ENCODE assay signal across 12 cellular contexts in genomic region chr11:124791626-124792341, GRCh38. TPM values are rescaled to one million over a fixed set of nuclear protein-coding genes. Genes with fewer than 3 reads are reported as not detected.
DNase-seq lines count a peak whose midpoint lies in the region; ATAC-seq and TF ChIP-seq lines count a peak whose summit lies in the region.
"Had no signal": no experiment of that assay in that cellular context is flagged by ENCODE, and none has a peak within 500 bp of the region (broad histone marks: within the 10 kb centered on the region; RNA-seq: fewer than 3 reads in every experiment).

No MANE protein-coding gene starts in this region.

- H3K4me3 ChIP-seq in HEK293 (ENCODE audit: low read depth, low read length) (no peak overlapping the region), mesenchymal stem cell (ENCODE audit: insufficient read depth in 1 of 2, low read depth in 1 of 2, low read length in 2 of 2) (no peak overlapping the region)
- H3K4me3 ChIP-seq: spleen had no signal

- H3K14ac ChIP-seq in mesenchymal stem cell (ENCODE audit: low read length in 2 of 2): no peak overlapping the region

- no peak for TF ChIP-seq CTCF in HEK293 (tag by site-specific recombination; IDR thresholded peaks at IDR 0.05)

- POLR2A ChIA-PET in HEK293 (lab: Yijun Ruan, JAX): no interaction called here

- no peak overlapping the region for H3K4me2 ChIP-seq in mesenchymal stem cell (ENCODE audit: low read length, poor library complexity, severe bottlenecking)
- H3K4me2 ChIP-seq: KMS-11 had no signal

- H3K27me3 ChIP-seq in mesenchymal stem cell (ENCODE audit: control insufficient read depth in 1 of 2, insufficient read depth in 1 of 2, low read length in 2 of 2): no peaks in the 10 kb centered on the region
- H3K27me3 ChIP-seq: spleen had no signal

- no peak overlapping the region for H2BK5ac ChIP-seq in mesenchymal stem cell (ENCODE audit: low read depth, low read length, poor library complexity, severe bottlenecking)

- no peak overlapping the region for H2AK5ac ChIP-seq in mesenchymal stem cell (ENCODE audit: low read length, severe bottlenecking)

- ATAC-seq in GM19035 (IDR thresholded peaks at IDR 0.05; ENCODE audit: unreplicated experiment) (peak; percentile 53), HG03571 (IDR thresholded peaks at IDR 0.05; ENCODE audit: unreplicated experiment) (peak; percentile 77)

- no peak overlapping the region for H4K91ac ChIP-seq in mesenchymal stem cell (ENCODE audit: low read length)

- CTCF ChIA-PET in HEK293 (lab: Yijun Ruan, JAX): interaction anchor here (1.6 to 4.9 kb wide), 12 partner anchors 7 to 148 kb away, joined by 7 to 52 read pairs (median 14); partner anchors contain the start of gene VSIG2

- H3K36me3 ChIP-seq in HEK293 (ENCODE audit: control insufficient read depth in 2 of 2, insufficient read depth in 1 of 2, low read length in 2 of 2) (no peaks in the 10 kb centered on the region), mesenchymal stem cell (ENCODE audit: control insufficient read depth in 1 of 2, insufficient read depth in 2 of 2, low read depth in 1 of 2, low read length in 2 of 2) (no peaks in the 10 kb centered on the region)
- H3K36me3 ChIP-seq: spleen had no signal

- no peak overlapping the region for H2BK15ac ChIP-seq in mesenchymal stem cell (ENCODE audit: low read depth, poor library complexity, severe bottlenecking)

- H3K4me1 ChIP-seq in HEK293 (ENCODE audit: control insufficient read depth, insufficient read depth, low read length): peaks cover 8% of the 10 kb centered on the region
- H3K4me1 ChIP-seq in mesenchymal stem cell (ENCODE audit: control insufficient read depth, insufficient read depth, low read depth, low read length): no peaks in the 10 kb centered on the region

- no peak overlapping the region for H2BK12ac ChIP-seq in mesenchymal stem cell (ENCODE audit: low read length in 2 of 2)

- H4K8ac ChIP-seq in mesenchymal stem cell (ENCODE audit: low read length): no peak overlapping the region

- no peak overlapping the region for H3K18ac ChIP-seq in mesenchymal stem cell (ENCODE audit: low read depth in 1 of 2, low read length in 2 of 2)

- H3K23ac ChIP-seq in mesenchymal stem cell (ENCODE audit: low read length in 2 of 2): no peak overlapping the region

- DNase-seq in mesenchymal stem cell: peak; percentile 18
- DNase-seq in activated CD4-positive, alpha-beta T cell treated with anti-CD3 and anti-CD28 coated beads for 48 hours: no peak
- no peak for DNase-seq in A172 (ENCODE audit: low spot score)
- DNase-seq in cerebellar cortex (ENCODE audit: low spot score): no peak
- DNase-seq: activated T-cell treated with anti-CD3 and anti-CD28 coated beads, Interleukin-2, amount 50 U/mL, for 72 hours; effector memory CD4-positive, alpha-beta T cell; spleen had no signal

- H2AFZ ChIP-seq in mesenchymal stem cell (ENCODE audit: low read depth, low read length): no peak overlapping the region

- H3K9ac ChIP-seq in mesenchymal stem cell (ENCODE audit: low read length): no peak overlapping the region
- H3K9ac ChIP-seq: KMS-11 had no signal

- H3K9me3 ChIP-seq in HEK293 (ENCODE audit: control insufficient read depth, insufficient read depth, low read depth, low read length) (no peaks in the 10 kb centered on the region), mesenchymal stem cell (ENCODE audit: control insufficient read depth, low read length) (no peaks in the 10 kb centered on the region)
- H3K9me3 ChIP-seq: spleen had no signal

- no peak overlapping the region for H3K4ac ChIP-seq in mesenchymal stem cell (ENCODE audit: low read depth in 1 of 2, low read length in 2 of 2)

- 88% methylated on average over 3 of the region's 4 CpGs for WGBS in mesenchymal stem cell

- H3K27ac ChIP-seq in HEK293 (ENCODE audit: extremely low read depth, low read depth, low read length) (no peak overlapping the region), mesenchymal stem cell (ENCODE audit: low read length, poor library complexity, severe bottlenecking) (no peak overlapping the region)
- H3K27ac ChIP-seq: KMS-11, RWPE1, spleen had no signal

- no peak overlapping the region for H2BK120ac ChIP-seq in mesenchymal stem cell (ENCODE audit: low read depth, low read length)

- peaks cover 34% of the 10 kb centered on the region for H3K79me1 ChIP-seq in mesenchymal stem cell (replicated peaks; ENCODE audit: low read length, poor library complexity, severe bottlenecking)

TF ChIP-seq in HEK293, 187 proteins besides CTCF, POLR2A, EP300 and RAD21:
- TF ChIP-seq ZNF239 (tag by site-specific recombination; IDR thresholded peaks at IDR 0.05) (no peak), PRDM6 (tag by site-specific recombination; IDR thresholded peaks at IDR 0.05) (0 out of 2 replicates have a peak, but pooled peaks have one; percentile 14)

RNA-seq across cellular contexts. Expression of gene MSANTD2, which starts 8.4 kb away (rescaled TPM):
- 7.3 TPM for polyA plus RNA-seq in mesenchymal stem cell (2013, experiment 1 of 2)
- polyA plus RNA-seq in mesenchymal stem cell (2013, experiment 2 of 2): 7.2 TPM
- 6.7 and 9.6 TPM in 2 replicates for total RNA-seq in A172 (2014; rRNA removed; shearing (Covaris generic))

RNA-seq across cellular contexts. Expression of gene ESAM, which starts 29.7 kb away (rescaled TPM):
- polyA plus RNA-seq in mesenchymal stem cell (2013, experiment 1 of 2): 0.10 TPM
- polyA plus RNA-seq in mesenchymal stem cell (2013, experiment 2 of 2): 0.05 TPM
- 0.10 TPM in 2 replicates for total RNA-seq in A172 (2014; rRNA removed; shearing (Covaris generic))

RNA-seq across cellular contexts. Expression of gene VSIG2, which starts 39.7 kb away (rescaled TPM):
- not detected for polyA plus RNA-seq in mesenchymal stem cell (2013, experiment 1 of 2)
- polyA plus RNA-seq in mesenchymal stem cell (2013, experiment 2 of 2): not detected
- total RNA-seq in A172 (2014; rRNA removed; shearing (Covaris generic)): not detected in 2 replicates

RNA-seq across cellular contexts. Expression of gene NRGN, which starts 52.0 kb away (rescaled TPM):
- polyA plus RNA-seq in mesenchymal stem cell (2013, experiment 1 of 2): 0.90 TPM
- polyA plus RNA-seq in mesenchymal stem cell (2013, experiment 2 of 2): 0.68 TPM
- total RNA-seq in A172 (2014; rRNA removed; shearing (Covaris generic)): 0.45 and 0.46 TPM in 2 replicates
